13 cellular contexts compared by ENCODE assay signal in genomic region chr11:65589444-65590239, GRCh38. TPM values are rescaled to one million over a fixed set of nuclear protein-coding genes. Genes with fewer than 3 reads are reported as not detected.
A peak's percentile ranks its signal among the peaks of the same experiment; 100 is the strongest.
DNase-seq lines count a peak whose midpoint lies in the region; ATAC-seq and TF ChIP-seq lines count a peak whose summit lies in the region.
"Had no signal": no experiment of that assay in that cellular context is flagged by ENCODE, and none has a peak within 500 bp of the region (broad histone marks: within the 10 kb centered on the region; RNA-seq: fewer than 3 reads in every experiment).

No MANE protein-coding gene starts in this region.

- TF ChIP-seq CTCF in OCI-LY3 (IDR thresholded peaks at IDR 0.05; ENCODE audit: low read depth, low read length) (no peak), choroid plexus epithelial cell (conservative IDR thresholded peaks at IDR 0.05; ENCODE audit: low read depth, low read length) (no peak)

- H3K27me3 Mint-ChIP-seq in activated CD4-positive, alpha-beta T cell treated with anti-CD3 and anti-CD28 coated beads for 36 hours = no peaks in the 10 kb centered on the region

- peak; percentile 14 for ATAC-seq in activated CD4-positive, alpha-beta T cell treated with anti-CD3 and anti-CD28 coated beads for 36 hours
- ATAC-seq in GM21576 (IDR thresholded peaks at IDR 0.05; ENCODE audit: unreplicated experiment) = no peak

- H3K4me3 ChIP-seq in OCI-LY3 (ENCODE audit: low read length) = peak overlapping the region; percentile 14; the same call in 1 of the 2 replicates
- no peak overlapping the region for H3K4me3 ChIP-seq in choroid plexus epithelial cell (ENCODE audit: low read depth, low read length)
- no peak overlapping the region for H3K4me3 ChIP-seq in HAP-1
- H3K4me3 ChIP-seq: A549, mucosa of descending colon, skin epidermis had no signal

- H3K9ac ChIP-seq in OCI-LY3 (ENCODE audit: low read length) = peak overlapping the region; percentile 28; the same call in 1 of the 2 replicates

- H3K9me3 Mint-ChIP-seq in activated CD4-positive, alpha-beta T cell treated with anti-CD3 and anti-CD28 coated beads for 36 hours (ENCODE audit: low read depth) = no peaks in the 10 kb centered on the region
- H3K9me3 Mint-ChIP-seq: activated naive CD4-positive, alpha-beta T cell treated with anti-CD3 and anti-CD28 coated beads, Interleukin-2, amount 50 U/mL, for 72 hours had no signal

- POLR2A ChIA-PET in activated CD4-positive, alpha-beta T cell treated with anti-CD3 and anti-CD28 coated beads for 36 hours (lab: Charles Lee) = interaction anchor here (0.6 kb wide), 1 partner anchor 828 kb away, joined by 3 read pairs; no protein-coding TSS in a partner anchor

- no peak overlapping the region for H2AFZ ChIP-seq in OCI-LY3 (ENCODE audit: low read depth, low read length)

- H3K36me3 Mint-ChIP-seq in activated CD4-positive, alpha-beta T cell treated with anti-CD3 and anti-CD28 coated beads for 36 hours (ENCODE audit: low read depth) = peaks cover 27% of the 10 kb centered on the region

- H3K4me2 ChIP-seq in OCI-LY3 (ENCODE audit: low read length) = peak overlapping the region; percentile 50
- H3K4me2 ChIP-seq: A549 had no signal

- H3K4me3 Mint-ChIP-seq in activated CD4-positive, alpha-beta T cell treated with anti-CD3 and anti-CD28 coated beads for 36 hours = no peak overlapping the region

- H3K36me3 ChIP-seq in OCI-LY3 (replicated peaks; ENCODE audit: low read depth, low read length) (peaks cover 9% of the 10 kb centered on the region), HAP-1 (replicated peaks) (no peaks in the 10 kb centered on the region; the same call in 1 of the 2 replicates)

- intact Hi-C loops in activated CD4-positive, alpha-beta T cell treated with anti-CD3 and anti-CD28 coated beads for 36 hours (cut with DNase I, micrococcal nuclease) = loop anchor here in 1 of 2 experiments (2.0 to 5.0 kb wide), 2 partner anchors 73 to 222 kb away; partner anchors contain the start of gene RELA

- H3K27ac ChIP-seq in OCI-LY3 (ENCODE audit: low read length) = peak overlapping the region; percentile 93
- H3K27ac ChIP-seq: A549 had no signal

- H3K27ac Mint-ChIP-seq in activated CD4-positive, alpha-beta T cell treated with anti-CD3 and anti-CD28 coated beads for 36 hours = peak overlapping the region; percentile 90

- H3K9me3 ChIP-seq in OCI-LY3 (ENCODE audit: insufficient read depth, low read length) = no peaks in the 10 kb centered on the region
- no peaks in the 10 kb centered on the region for H3K9me3 ChIP-seq in HAP-1
- H3K9me3 ChIP-seq: A549, mucosa of descending colon had no signal

- no peaks in the 10 kb centered on the region for H3K79me2 ChIP-seq in OCI-LY3 (ENCODE audit: low read length)

- no peaks in the 10 kb centered on the region for H3K27me3 ChIP-seq in OCI-LY3 (ENCODE audit: low read depth, low read length)
- H3K27me3 ChIP-seq in HAP-1 (ENCODE audit: low read depth) = no peaks in the 10 kb centered on the region

- DNase-seq in activated CD4-positive, alpha-beta T cell treated with anti-CD3 and anti-CD28 coated beads for 36 hours = peak; percentile 57
- DNase-seq in activated CD4-positive, alpha-beta T cell treated with anti-CD3 and anti-CD28 coated beads, Interleukin-2, amount 50 U/mL, for 1 hour = no peak
- DNase-seq in choroid plexus epithelial cell (ENCODE audit: low read depth) = peak; percentile 15
- DNase-seq in stimulated activated CD8-positive, alpha-beta memory T cell treated with anti-CD3 and anti-CD28 coated beads, Interleukin-4, amount 100 ng/mL, for 48 hours = peak; percentile 71
- no peak for DNase-seq in HAP-1 (ENCODE audit: low spot score in 2 of 2)
- no peak for DNase-seq in NCI-H1436 treated with DMSO at 0.1 percent for 48 hours (lab: John Stamatoyannopoulos, UW)
- DNase-seq: T-helper 9 cell had no signal

- no peaks in the 10 kb centered on the region for H4K20me1 ChIP-seq in OCI-LY3 (ENCODE audit: insufficient read depth, low read length)

- in situ Hi-C loops in HAP-1 (cut with MboI; ENCODE audit: low sequenced_read_pairs) = no loop called here

- H3K4me1 ChIP-seq in OCI-LY3 (ENCODE audit: low read length) (peaks cover 48% of the 10 kb centered on the region), HAP-1 (no peaks in the 10 kb centered on the region)

- CTCF ChIA-PET in activated CD4-positive, alpha-beta T cell treated with anti-CD3 and anti-CD28 coated beads for 36 hours (lab: Charles Lee) = interaction anchor here (0.6 to 5.0 kb wide), 4 partner anchors 24 to 49 kb away, joined by 4 to 49 read pairs (median 6); no protein-coding TSS in a partner anchor

- peaks cover 37% of the 10 kb centered on the region for H3K4me1 Mint-ChIP-seq in activated CD4-positive, alpha-beta T cell treated with anti-CD3 and anti-CD28 coated beads for 36 hours

RNA-seq across cellular contexts. Expression of gene KCNK7, which starts 6.0 kb away (rescaled TPM):
- under 1 TPM; 0.27 to 0.37 TPM for total RNA-seq in activated CD4-positive, alpha-beta T cell treated with anti-CD3 and anti-CD28 coated beads for 36 hours

RNA-seq across cellular contexts. Expression of gene EHBP1L1, which starts 13.8 kb away (rescaled TPM):
- total RNA-seq in activated CD4-positive, alpha-beta T cell treated with anti-CD3 and anti-CD28 coated beads for 36 hours = 10 to 100 TPM; 88.3 to 98.8 TPM

RNA-seq across cellular contexts. Expression of gene FAM89B, which starts 17.3 kb away (rescaled TPM):
- total RNA-seq in activated CD4-positive, alpha-beta T cell treated with anti-CD3 and anti-CD28 coated beads for 36 hours = 10 to 100 TPM; 12.8 to 22.7 TPM

RNA-seq across cellular contexts. Expression of gene ZNRD2, which starts 19.4 kb away (rescaled TPM):
- 10 to 100 TPM; 50.7 to 56.4 TPM for total RNA-seq in activated CD4-positive, alpha-beta T cell treated with anti-CD3 and anti-CD28 coated beads for 36 hours

RNA-seq across cellular contexts. Expression of gene MAP3K11, which starts 24.4 kb away (rescaled TPM):
- total RNA-seq in activated CD4-positive, alpha-beta T cell treated with anti-CD3 and anti-CD28 coated beads for 36 hours = 10 to 100 TPM; 47.4 to 54.3 TPM

Comparison
In these comparisons a context has a peak if more than half of its experiments do, and no peak if none do; other contexts are left out.
1. DNase-seq: peak in activated CD4-positive, alpha-beta T cell treated with anti-CD3 and anti-CD28 coated beads for 36 hours (single experiment), choroid plexus epithelial cell (single experiment) and stimulated activated CD8-positive, alpha-beta memory T cell treated with anti-CD3 and anti-CD28 coated beads, Interleukin-4, amount 100 ng/mL, for 48 hours (single experiment); none in activated CD4-positive, alpha-beta T cell treated with anti-CD3 and anti-CD28 coated beads, Interleukin-2, amount 50 U/mL, for 1 hour (single experiment), HAP-1 (0 of 2) and NCI-H1436 treated with DMSO at 0.1 percent for 48 hours (single experiment).